1 cellular context compared by ENCODE assay signal in the genomic region with DNA sequence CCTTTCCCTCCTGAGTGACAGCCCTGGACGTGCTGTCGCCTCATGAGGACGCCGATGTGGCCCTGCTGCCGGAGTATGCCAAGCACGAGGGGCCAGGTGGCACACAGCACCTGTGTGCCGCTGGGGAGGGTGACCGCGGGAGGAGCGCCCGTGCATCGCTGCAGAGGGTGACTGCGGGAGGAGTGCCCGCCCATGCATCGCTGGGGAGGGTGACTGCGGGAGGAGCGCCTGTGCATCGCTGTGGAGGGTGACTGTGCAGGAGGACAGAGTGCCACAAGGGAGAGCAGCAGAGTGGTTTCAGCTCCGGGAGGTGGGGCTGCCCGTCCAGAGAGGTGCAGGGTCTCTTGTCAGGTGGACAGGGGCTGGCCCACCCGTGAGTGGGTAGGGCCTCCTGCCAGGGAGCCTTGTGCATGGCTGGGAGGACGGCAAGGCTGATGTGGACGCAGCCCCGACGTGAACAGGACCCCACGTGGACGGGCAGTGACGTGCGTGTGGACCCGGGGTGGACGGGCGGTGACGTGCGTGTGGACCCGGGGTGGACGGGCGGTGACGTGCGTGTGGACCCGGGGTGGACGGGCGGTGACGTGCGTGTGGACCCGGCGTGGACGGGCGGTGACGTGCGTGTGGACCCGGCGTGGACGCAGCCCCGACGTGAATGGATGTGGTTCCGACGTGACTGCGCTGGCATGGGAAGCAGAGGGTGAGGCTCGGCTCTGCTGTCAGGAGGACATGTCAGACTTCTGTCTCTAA.
TF ChIP-seq lines count a peak whose summit lies in the region.

No MANE protein-coding gene starts in this region.

TF ChIP-seq in SK-N-SH treated with all-trans-retinoic acid at 6 μM for 48 hours, 23 proteins besides CTCF, POLR2A, EP300 and RAD21 (continued from another document):
- TF ChIP-seq, protein P1, sequence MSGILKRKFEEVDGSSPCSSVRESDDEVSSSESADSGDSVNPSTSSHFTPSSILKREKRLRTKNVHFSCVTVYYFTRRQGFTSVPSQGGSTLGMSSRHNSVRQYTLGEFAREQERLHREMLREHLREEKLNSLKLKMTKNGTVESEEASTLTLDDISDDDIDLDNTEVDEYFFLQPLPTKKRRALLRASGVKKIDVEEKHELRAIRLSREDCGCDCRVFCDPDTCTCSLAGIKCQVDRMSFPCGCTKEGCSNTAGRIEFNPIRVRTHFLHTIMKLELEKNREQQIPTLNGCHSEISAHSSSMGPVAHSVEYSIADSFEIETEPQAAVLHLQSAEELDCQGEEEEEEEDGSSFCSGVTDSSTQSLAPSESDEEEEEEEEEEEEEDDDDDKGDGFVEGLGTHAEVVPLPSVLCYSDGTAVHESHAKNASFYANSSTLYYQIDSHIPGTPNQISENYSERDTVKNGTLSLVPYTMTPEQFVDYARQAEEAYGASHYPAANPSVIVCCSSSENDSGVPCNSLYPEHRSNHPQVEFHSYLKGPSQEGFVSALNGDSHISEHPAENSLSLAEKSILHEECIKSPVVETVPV (CRISPR knock-in tag; IDR thresholded peaks at IDR 0.05) = no peak
- TF ChIP-seq ZNF8 (CRISPR knock-in tag; IDR thresholded peaks at IDR 0.05) (no peak), RARB (CRISPR knock-in tag; IDR thresholded peaks at IDR 0.05) (no peak), OSR1 (CRISPR knock-in tag; IDR thresholded peaks at IDR 0.05) (no peak), ZNF70 (CRISPR knock-in tag; IDR thresholded peaks at IDR 0.05) (no peak), PPARA (CRISPR knock-in tag; IDR thresholded peaks at IDR 0.05; ENCODE audit: borderline replicate concordance) (no peak), ZNF565 (CRISPR knock-in tag; conservative IDR thresholded peaks at IDR 0.05; ENCODE audit: low read depth) (no peak), BACH2 (CRISPR knock-in tag; IDR thresholded peaks at IDR 0.05; ENCODE audit: borderline replicate concordance) (no peak), ARNTL (CRISPR knock-in tag; IDR thresholded peaks at IDR 0.05; ENCODE audit: borderline replicate concordance, low read depth) (no peak), TCF4 (CRISPR knock-in tag; IDR thresholded peaks at IDR 0.05; ENCODE audit: borderline replicate concordance) (no peak)
- TF ChIP-seq, protein P2, sequence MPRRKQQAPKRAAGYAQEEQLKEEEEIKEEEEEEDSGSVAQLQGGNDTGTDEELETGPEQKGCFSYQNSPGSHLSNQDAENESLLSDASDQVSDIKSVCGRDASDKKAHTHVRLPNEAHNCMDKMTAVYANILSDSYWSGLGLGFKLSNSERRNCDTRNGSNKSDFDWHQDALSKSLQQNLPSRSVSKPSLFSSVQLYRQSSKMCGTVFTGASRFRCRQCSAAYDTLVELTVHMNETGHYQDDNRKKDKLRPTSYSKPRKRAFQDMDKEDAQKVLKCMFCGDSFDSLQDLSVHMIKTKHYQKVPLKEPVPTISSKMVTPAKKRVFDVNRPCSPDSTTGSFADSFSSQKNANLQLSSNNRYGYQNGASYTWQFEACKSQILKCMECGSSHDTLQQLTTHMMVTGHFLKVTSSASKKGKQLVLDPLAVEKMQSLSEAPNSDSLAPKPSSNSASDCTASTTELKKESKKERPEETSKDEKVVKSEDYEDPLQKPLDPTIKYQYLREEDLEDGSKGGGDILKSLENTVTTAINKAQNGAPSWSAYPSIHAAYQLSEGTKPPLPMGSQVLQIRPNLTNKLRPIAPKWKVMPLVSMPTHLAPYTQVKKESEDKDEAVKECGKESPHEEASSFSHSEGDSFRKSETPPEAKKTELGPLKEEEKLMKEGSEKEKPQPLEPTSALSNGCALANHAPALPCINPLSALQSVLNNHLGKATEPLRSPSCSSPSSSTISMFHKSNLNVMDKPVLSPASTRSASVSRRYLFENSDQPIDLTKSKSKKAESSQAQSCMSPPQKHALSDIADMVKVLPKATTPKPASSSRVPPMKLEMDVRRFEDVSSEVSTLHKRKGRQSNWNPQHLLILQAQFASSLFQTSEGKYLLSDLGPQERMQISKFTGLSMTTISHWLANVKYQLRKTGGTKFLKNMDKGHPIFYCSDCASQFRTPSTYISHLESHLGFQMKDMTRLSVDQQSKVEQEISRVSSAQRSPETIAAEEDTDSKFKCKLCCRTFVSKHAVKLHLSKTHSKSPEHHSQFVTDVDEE (CRISPR knock-in tag; IDR thresholded peaks at IDR 0.05) = no peak
